Comparison of ENCODE assay signal across 19 cellular contexts in genomic region chr13:58843567-58843966, GRCh38.
"Had no signal": no experiment of that assay in that cellular context is flagged by ENCODE, and none has a peak within 500 bp of the region (broad histone marks: within the 10 kb centered on the region; RNA-seq: fewer than 3 reads in every experiment).

No MANE protein-coding gene starts in this region.

- H3K36me3 ChIP-seq: prostate gland, suprapubic skin, transverse colon, vagina had no signal

- H3K27me3 Mint-ChIP-seq: activated B cell treated with CpG ODN at 0.5 μM for 24 hours; activated CD4-positive, alpha-beta memory T cell treated with anti-CD3 and anti-CD28 coated beads for 36 hours; activated naive CD8-positive, alpha-beta T cell; effector memory CD8-positive, alpha-beta T cell; stimulated activated naive CD8-positive, alpha-beta T cell treated with anti-CD3 and anti-CD28 coated beads, Interleukin-15, amount 100 ng/mL, for 72 hours had no signal

- H3K27ac Mint-ChIP-seq: activated B cell treated with CpG ODN at 0.5 μM for 24 hours; activated CD4-positive, alpha-beta memory T cell treated with anti-CD3 and anti-CD28 coated beads for 36 hours; activated naive CD8-positive, alpha-beta T cell; activated T-helper 1 cell treated with anti-CD3 and anti-CD28 coated beads, Interleukin-12 subunit alpha, Interleukin-12 subunit beta, Interleukin-2, Interleukin-4 antibody, amounts not matched to agents 30 ng/mL and 10 ng/mL and 1 ng/mL, durations not matched to agents 14 hours and 24 hours and 36 hours; effector memory CD8-positive, alpha-beta T cell; nephron progenitor cell; stimulated activated naive CD8-positive, alpha-beta T cell treated with anti-CD3 and anti-CD28 coated beads, Interleukin-15, amount 100 ng/mL, for 72 hours had no signal

- H3K4me3 Mint-ChIP-seq: activated B cell treated with CpG ODN at 0.5 μM for 24 hours; activated CD4-positive, alpha-beta memory T cell treated with anti-CD3 and anti-CD28 coated beads for 36 hours; activated naive CD8-positive, alpha-beta T cell; activated T-helper 1 cell treated with anti-CD3 and anti-CD28 coated beads, Interleukin-12 subunit alpha, Interleukin-12 subunit beta, Interleukin-2, Interleukin-4 antibody, amounts not matched to agents 30 ng/mL and 10 ng/mL and 1 ng/mL, durations not matched to agents 14 hours and 24 hours and 36 hours; effector memory CD8-positive, alpha-beta T cell; nephron progenitor cell; stimulated activated naive CD8-positive, alpha-beta T cell treated with anti-CD3 and anti-CD28 coated beads, Interleukin-15, amount 100 ng/mL, for 72 hours had no signal

- DNase-seq: activated B cell treated with CpG ODN at 0.5 μM for 24 hours; activated CD4-positive, alpha-beta memory T cell treated with anti-CD3 and anti-CD28 coated beads for 36 hours; activated CD4-positive, alpha-beta T cell treated with anti-CD3 and anti-CD28 coated beads for 4 hours; activated gamma-delta T cell treated with Interleukin-2 at 50 U/mL for 16 hours; activated T-cell treated with anti-CD3 and anti-CD28 coated beads for 4 hours; effector memory CD8-positive, alpha-beta T cell; nephron progenitor cell; right cardiac atrium; stimulated activated CD4-positive, alpha-beta T cell treated with anti-CD3 and anti-CD28 coated beads, Interleukin-15, amount 100 ng/mL, for 24 hours; stimulated activated CD4-positive, alpha-beta T cell treated with anti-CD3 and anti-CD28 coated beads, Interleukin-4, amount 100 ng/mL, for 1 hour; stimulated activated naive CD8-positive, alpha-beta T cell treated with anti-CD3 and anti-CD28 coated beads, Interleukin-15, amount 100 ng/mL, for 72 hours; transverse colon had no signal

- H3K4me3 ChIP-seq: lung, prostate gland, skin epidermis, suprapubic skin, transverse colon, vagina had no signal

- H3K4me1 Mint-ChIP-seq: activated B cell treated with CpG ODN at 0.5 μM for 24 hours; nephron progenitor cell; stimulated activated naive CD8-positive, alpha-beta T cell treated with anti-CD3 and anti-CD28 coated beads, Interleukin-15, amount 100 ng/mL, for 72 hours had no signal

- H3K4me1 ChIP-seq: prostate gland, suprapubic skin, transverse colon, vagina had no signal

- H3K27ac ChIP-seq: prostate gland, skin epidermis, suprapubic skin, transverse colon, vagina had no signal

- ATAC-seq: effector memory CD8-positive, alpha-beta T cell; right cardiac atrium; stimulated activated naive CD8-positive, alpha-beta T cell treated with anti-CD3 and anti-CD28 coated beads, Interleukin-15, amount 100 ng/mL, for 72 hours had no signal

- H3K36me3 Mint-ChIP-seq: activated CD4-positive, alpha-beta memory T cell treated with anti-CD3 and anti-CD28 coated beads for 36 hours; activated naive CD8-positive, alpha-beta T cell had no signal

- H3K27me3 ChIP-seq: suprapubic skin, transverse colon, vagina had no signal
